ENCODE assay signal across 21 cellular contexts in the genomic region with DNA sequence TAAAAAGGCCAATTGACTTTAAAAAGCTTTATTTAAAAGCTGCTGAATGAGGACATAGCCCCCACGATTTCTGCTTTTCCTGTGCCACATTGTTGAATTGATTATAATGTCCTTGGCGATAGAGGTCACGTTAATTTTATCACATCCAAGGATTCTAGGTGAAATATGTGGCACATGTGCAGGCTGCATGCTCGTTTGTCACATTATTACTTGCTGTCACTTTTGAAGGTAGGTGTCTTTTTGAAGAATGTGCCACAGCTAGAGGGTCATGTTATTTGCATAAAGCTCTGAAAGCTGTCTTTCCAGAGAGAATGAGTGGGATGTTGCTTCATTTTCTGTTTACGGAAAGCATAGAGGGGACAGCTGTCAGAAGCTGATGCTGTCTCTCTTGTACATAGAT.
A peak's percentile ranks its signal among the peaks of the same experiment; 100 is the strongest.
DNase-seq lines count a peak whose midpoint lies in the region; ATAC-seq and TF ChIP-seq lines count a peak whose summit lies in the region.
"Had no signal": no experiment of that assay in that cellular context is flagged by ENCODE, and none has a peak within 500 bp of the region (broad histone marks: within the 10 kb centered on the region; RNA-seq: fewer than 3 reads in every experiment).

No MANE protein-coding gene starts in this region.

- no peak for TF ChIP-seq CTCF in glutamatergic neuron (IDR thresholded peaks at IDR 0.05; ENCODE audit: partially characterized antibody, unreplicated experiment)

- no peak overlapping the region for H3K4me3 Mint-ChIP-seq in glutamatergic neuron (ENCODE audit: unreplicated experiment)
- H3K4me3 Mint-ChIP-seq: CD4-positive, alpha-beta memory T cell; H9 had no signal

- no peaks in the 10 kb centered on the region for H3K27me3 ChIP-seq in H7 (ENCODE audit: control insufficient read depth, insufficient read depth, low read length)

- no peaks in the 10 kb centered on the region for H3K36me3 ChIP-seq in H7 (replicated peaks; ENCODE audit: control insufficient read depth, insufficient read depth, low read length)

- peak overlapping the region; percentile 73 for H3K27ac Mint-ChIP-seq in glutamatergic neuron (ENCODE audit: unreplicated experiment)
- H3K27ac Mint-ChIP-seq: CD4-positive, alpha-beta memory T cell; H9 had no signal

- H3K27me3 Mint-ChIP-seq in glutamatergic neuron (ENCODE audit: unreplicated experiment), result no peaks in the 10 kb centered on the region
- H3K27me3 Mint-ChIP-seq: CD4-positive, alpha-beta memory T cell had no signal

- ATAC-seq in HG03439 (IDR thresholded peaks at IDR 0.05; ENCODE audit: unreplicated experiment), result no peak
- no peak for ATAC-seq in stimulated activated naive CD8-positive, alpha-beta T cell treated with anti-CD3 and anti-CD28 coated beads, Interleukin-15, Interleukin-2, amounts not matched to agents 100 U/mL and 50 U/mL, for 24 hours
- ATAC-seq: A549, HCT116 had no signal

- H3K4me3 ChIP-seq in H7 (ENCODE audit: insufficient read depth, low read depth, low read length), result no peak overlapping the region
- H3K4me3 ChIP-seq: A549 had no signal

- no peaks in the 10 kb centered on the region for H3K9me3 Mint-ChIP-seq in glutamatergic neuron (ENCODE audit: unreplicated experiment)

- no peaks in the 10 kb centered on the region for H3K36me3 Mint-ChIP-seq in glutamatergic neuron (ENCODE audit: unreplicated experiment)

- peaks cover 7% of the 10 kb centered on the region for H3K4me1 Mint-ChIP-seq in glutamatergic neuron (ENCODE audit: low read depth, unreplicated experiment)
- H3K4me1 Mint-ChIP-seq: CD4-positive, alpha-beta memory T cell had no signal

- DNase-seq in NCI-H526 (lab: John Stamatoyannopoulos, UW) (peak; percentile 8 to 37), NCI-H526 treated with DMSO at 0.1 percent for 48 hours (lab: John Stamatoyannopoulos, UW) (no peak), NCI-H69 (lab: John Stamatoyannopoulos, UW) (peak; percentile 57), glutamatergic neuron (no peak), H7 (no peak)
- no peak for DNase-seq in stimulated activated naive CD8-positive, alpha-beta T cell treated with anti-CD3 and anti-CD28 coated beads, Interleukin-15, Interleukin-2, amounts not matched to agents 100 U/mL and 50 U/mL, for 24 hours
- DNase-seq: 8988T; ACHN; AML-193; C1 segment of cervical spinal cord; Calu3; CD4-positive, alpha-beta memory T cell; COR-L47; DMS53; DMS79 treated with DMSO at 0.1 percent for 48 hours; GF-D8; GOT3; H9 had no signal

Comparison
In these comparisons a context has a peak if more than half of its experiments do, and no peak if none do; other contexts are left out.
1. DNase-seq: peak in NCI-H526 (2 of 2) and NCI-H69 (single experiment); none in NCI-H526 treated with DMSO at 0.1 percent for 48 hours (single experiment), glutamatergic neuron (single experiment), H7 (single experiment) and stimulated activated naive CD8-positive, alpha-beta T cell treated with anti-CD3 and anti-CD28 coated beads, Interleukin-15, Interleukin-2, amounts not matched to agents 100 U/mL and 50 U/mL, for 24 hours (single experiment).